ENCODE assay signal across 1 cellular context in the genomic region with DNA sequence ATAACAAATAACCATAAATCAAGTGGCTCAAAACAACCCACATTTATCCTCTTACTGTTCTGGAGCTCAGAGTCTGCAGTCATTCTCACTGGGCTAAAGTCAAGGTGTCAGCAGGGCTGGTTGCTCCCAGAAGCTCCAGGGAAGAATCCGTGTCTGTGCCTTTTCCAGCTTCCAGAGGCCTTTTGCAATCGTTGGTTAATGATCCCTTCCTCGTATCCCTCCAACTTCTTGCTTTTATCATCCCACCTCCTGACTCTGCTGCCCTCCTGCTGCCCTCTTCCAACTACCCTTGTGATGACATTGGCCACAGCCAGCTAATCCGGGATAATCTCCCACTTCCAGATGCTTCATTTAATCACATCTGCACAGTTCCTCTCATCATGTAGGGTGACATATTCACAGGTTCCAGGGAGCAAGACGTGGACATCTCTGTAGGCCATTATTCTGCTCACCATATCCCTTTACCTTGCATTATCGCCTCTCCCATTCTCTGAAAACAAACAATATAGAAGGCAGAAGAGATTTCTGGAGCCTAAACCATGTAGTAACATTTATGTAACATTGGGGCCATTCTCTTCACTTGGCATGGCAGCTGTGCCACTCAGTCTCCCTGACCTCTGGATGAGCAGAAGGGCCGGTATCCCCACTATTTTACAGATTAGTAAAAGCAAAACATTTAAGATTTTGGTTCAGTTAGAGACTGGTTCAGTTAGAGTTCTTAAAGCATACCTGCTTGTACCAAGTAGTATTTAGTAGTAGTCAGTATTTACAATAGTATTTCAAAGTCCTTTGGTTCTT.
A peak's percentile ranks its signal among the peaks of the same experiment; 100 is the strongest.
TF ChIP-seq lines count a peak whose summit lies in the region.

No MANE protein-coding gene starts in this region.

TF ChIP-seq in HepG2, 621 proteins besides CTCF, POLR2A, EP300 and RAD21 (continued from another document):
- TF ChIP-seq, protein P1, sequence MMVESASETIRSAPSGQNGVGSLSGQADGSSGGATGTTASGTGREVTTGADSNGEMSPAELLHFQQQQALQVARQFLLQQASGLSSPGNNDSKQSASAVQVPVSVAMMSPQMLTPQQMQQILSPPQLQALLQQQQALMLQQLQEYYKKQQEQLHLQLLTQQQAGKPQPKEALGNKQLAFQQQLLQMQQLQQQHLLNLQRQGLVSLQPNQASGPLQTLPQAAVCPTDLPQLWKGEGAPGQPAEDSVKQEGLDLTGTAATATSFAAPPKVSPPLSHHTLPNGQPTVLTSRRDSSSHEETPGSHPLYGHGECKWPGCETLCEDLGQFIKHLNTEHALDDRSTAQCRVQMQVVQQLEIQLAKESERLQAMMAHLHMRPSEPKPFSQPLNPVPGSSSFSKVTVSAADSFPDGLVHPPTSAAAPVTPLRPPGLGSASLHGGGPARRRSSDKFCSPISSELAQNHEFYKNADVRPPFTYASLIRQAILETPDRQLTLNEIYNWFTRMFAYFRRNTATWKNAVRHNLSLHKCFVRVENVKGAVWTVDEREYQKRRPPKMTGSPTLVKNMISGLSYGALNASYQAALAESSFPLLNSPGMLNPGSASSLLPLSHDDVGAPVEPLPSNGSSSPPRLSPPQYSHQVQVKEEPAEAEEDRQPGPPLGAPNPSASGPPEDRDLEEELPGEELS (CRISPR knock-in tag; IDR thresholded peaks at IDR 0.05) = no peak
- TF ChIP-seq, protein P2, sequence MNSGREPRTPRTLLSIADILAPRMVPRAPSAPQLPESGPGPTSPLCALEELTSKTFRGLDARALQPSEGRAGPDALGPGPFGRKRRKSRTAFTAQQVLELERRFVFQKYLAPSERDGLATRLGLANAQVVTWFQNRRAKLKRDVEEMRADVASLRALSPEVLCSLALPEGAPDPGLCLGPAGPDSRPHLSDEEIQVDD (CRISPR knock-in tag; IDR thresholded peaks at IDR 0.05; ENCODE audit: borderline replicate concordance) = no peak
- TF ChIP-seq ZFYVE20 (CRISPR knock-in tag; IDR thresholded peaks at IDR 0.05; ENCODE audit: borderline replicate concordance, low read depth) (no peak), CBX2 (IDR thresholded peaks at IDR 0.05; ENCODE audit: low read depth, low read length) (no peak), CBX2 (CRISPR knock-in tag; IDR thresholded peaks at IDR 0.05; ENCODE audit: low read depth) (no peak), AGO2 (optimal IDR thresholded peaks at IDR 0.05; ENCODE audit: low read depth, low read length) (no peak), NR2C2 (CRISPR knock-in tag; IDR thresholded peaks at IDR 0.05; ENCODE audit: borderline replicate concordance) (0 out of 2 replicates have a peak, but pooled peaks have one; percentile 4), ARHGAP35 (CRISPR knock-in tag; IDR thresholded peaks at IDR 0.05; ENCODE audit: borderline replicate concordance) (no peak), CEBPB (IDR thresholded peaks at IDR 0.05; ENCODE audit: borderline replicate concordance, low read depth, low read length) (peak; percentile 58), SNAI1 (CRISPR knock-in tag; IDR thresholded peaks at IDR 0.05; ENCODE audit: borderline replicate concordance) (no peak), CENPX (CRISPR knock-in tag; IDR thresholded peaks at IDR 0.05) (no peak), MZF1 (CRISPR knock-in tag; IDR thresholded peaks at IDR 0.05; ENCODE audit: borderline replicate concordance) (no peak), ZNF317 (CRISPR knock-in tag; IDR thresholded peaks at IDR 0.05) (peak; percentile 94), ZMAT3 (CRISPR knock-in tag; conservative IDR thresholded peaks at IDR 0.05) (no peak), PHF5A (CRISPR knock-in tag; IDR thresholded peaks at IDR 0.05; ENCODE audit: low read depth, unreplicated experiment) (peak; percentile 37), MEIS1 (CRISPR knock-in tag; IDR thresholded peaks at IDR 0.05; ENCODE audit: borderline replicate concordance) (no peak), SPEN (CRISPR knock-in tag; IDR thresholded peaks at IDR 0.05; ENCODE audit: low read depth) (no peak), ZMYM4 (CRISPR knock-in tag; IDR thresholded peaks at IDR 0.05) (no peak), ZNF552 (CRISPR knock-in tag; IDR thresholded peaks at IDR 0.05; ENCODE audit: borderline replicate concordance) (no peak), ZNF572 (CRISPR knock-in tag; IDR thresholded peaks at IDR 0.05) (no peak), ZNF12 (CRISPR knock-in tag; IDR thresholded peaks at IDR 0.05) (0 out of 2 replicates have a peak, but pooled peaks have one; percentile 20), KDM5B (CRISPR knock-in tag; IDR thresholded peaks at IDR 0.05; ENCODE audit: borderline replicate concordance) (no peak), ZNF83 (CRISPR knock-in tag; IDR thresholded peaks at IDR 0.05; ENCODE audit: borderline replicate concordance) (no peak), ATF1 (CRISPR knock-in tag; IDR thresholded peaks at IDR 0.05) (peak; percentile 30; the same call in 1 of the 2 replicates), ZBTB7B (CRISPR knock-in tag; IDR thresholded peaks at IDR 0.05) (no peak), MAFF (IDR thresholded peaks at IDR 0.05; ENCODE audit: low read depth, low read length) (no peak), SKI (IDR thresholded peaks at IDR 0.05; ENCODE audit: partially characterized antibody) (no peak), ZNF713 (CRISPR knock-in tag; IDR thresholded peaks at IDR 0.05) (no peak), ZNF577 (CRISPR knock-in tag; IDR thresholded peaks at IDR 0.05; ENCODE audit: borderline replicate concordance, low read depth) (no peak), RFX3 (CRISPR knock-in tag; IDR thresholded peaks at IDR 0.05) (no peak), ZNF720 (CRISPR knock-in tag; IDR thresholded peaks at IDR 0.05) (no peak), ZNF431 (CRISPR knock-in tag; IDR thresholded peaks at IDR 0.05; ENCODE audit: borderline replicate concordance, low read depth) (no peak), HDAC1 (CRISPR knock-in tag; IDR thresholded peaks at IDR 0.05) (peak; percentile 22; the same call in 1 of the 2 replicates), RAD51 (IDR thresholded peaks at IDR 0.05; ENCODE audit: borderline replicate concordance) (no peak), MED1 (CRISPR knock-in tag; IDR thresholded peaks at IDR 0.05) (0 out of 2 replicates have a peak, but pooled peaks have one; percentile 37), RNF2 (conservative IDR thresholded peaks at IDR 0.05; ENCODE audit: low read depth) (no peak), CBX1 (IDR thresholded peaks at IDR 0.05; ENCODE audit: low read depth) (no peak), ZMYM2 (CRISPR knock-in tag; IDR thresholded peaks at IDR 0.05) (no peak), PRMT3 (CRISPR knock-in tag; IDR thresholded peaks at IDR 0.05; ENCODE audit: borderline replicate concordance, low read depth) (no peak), CC2D1A (CRISPR knock-in tag; IDR thresholded peaks at IDR 0.05) (no peak)
- TF ChIP-seq, protein P3, sequence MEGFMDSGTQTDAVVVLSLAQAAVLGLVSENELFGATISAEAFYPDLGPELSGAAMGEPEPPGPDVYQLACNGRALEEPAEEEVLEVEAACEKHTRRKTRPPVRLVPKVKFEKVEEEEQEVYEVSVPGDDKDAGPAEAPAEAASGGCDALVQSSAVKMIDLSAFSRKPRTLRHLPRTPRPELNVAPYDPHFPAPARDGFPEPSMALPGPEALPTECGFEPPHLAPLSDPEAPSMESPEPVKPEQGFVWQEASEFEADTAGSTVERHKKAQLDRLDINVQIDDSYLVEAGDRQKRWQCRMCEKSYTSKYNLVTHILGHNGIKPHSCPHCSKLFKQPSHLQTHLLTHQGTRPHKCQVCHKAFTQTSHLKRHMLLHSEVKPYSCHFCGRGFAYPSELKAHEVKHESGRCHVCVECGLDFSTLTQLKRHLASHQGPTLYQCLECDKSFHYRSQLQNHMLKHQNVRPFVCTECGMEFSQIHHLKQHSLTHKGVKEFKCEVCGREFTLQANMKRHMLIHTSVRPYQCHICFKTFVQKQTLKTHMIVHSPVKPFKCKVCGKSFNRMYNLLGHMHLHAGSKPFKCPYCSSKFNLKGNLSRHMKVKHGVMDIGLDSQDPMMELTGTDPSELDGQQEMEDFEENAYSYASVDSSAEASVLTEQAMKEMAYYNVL (CRISPR knock-in tag; IDR thresholded peaks at IDR 0.05; ENCODE audit: borderline replicate concordance) = no peak
- TF ChIP-seq, protein P4, sequence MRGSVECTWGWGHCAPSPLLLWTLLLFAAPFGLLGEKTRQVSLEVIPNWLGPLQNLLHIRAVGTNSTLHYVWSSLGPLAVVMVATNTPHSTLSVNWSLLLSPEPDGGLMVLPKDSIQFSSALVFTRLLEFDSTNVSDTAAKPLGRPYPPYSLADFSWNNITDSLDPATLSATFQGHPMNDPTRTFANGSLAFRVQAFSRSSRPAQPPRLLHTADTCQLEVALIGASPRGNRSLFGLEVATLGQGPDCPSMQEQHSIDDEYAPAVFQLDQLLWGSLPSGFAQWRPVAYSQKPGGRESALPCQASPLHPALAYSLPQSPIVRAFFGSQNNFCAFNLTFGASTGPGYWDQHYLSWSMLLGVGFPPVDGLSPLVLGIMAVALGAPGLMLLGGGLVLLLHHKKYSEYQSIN (CRISPR knock-in tag; IDR thresholded peaks at IDR 0.05; ENCODE audit: borderline replicate concordance) = no peak
- TF ChIP-seq, protein P5, sequence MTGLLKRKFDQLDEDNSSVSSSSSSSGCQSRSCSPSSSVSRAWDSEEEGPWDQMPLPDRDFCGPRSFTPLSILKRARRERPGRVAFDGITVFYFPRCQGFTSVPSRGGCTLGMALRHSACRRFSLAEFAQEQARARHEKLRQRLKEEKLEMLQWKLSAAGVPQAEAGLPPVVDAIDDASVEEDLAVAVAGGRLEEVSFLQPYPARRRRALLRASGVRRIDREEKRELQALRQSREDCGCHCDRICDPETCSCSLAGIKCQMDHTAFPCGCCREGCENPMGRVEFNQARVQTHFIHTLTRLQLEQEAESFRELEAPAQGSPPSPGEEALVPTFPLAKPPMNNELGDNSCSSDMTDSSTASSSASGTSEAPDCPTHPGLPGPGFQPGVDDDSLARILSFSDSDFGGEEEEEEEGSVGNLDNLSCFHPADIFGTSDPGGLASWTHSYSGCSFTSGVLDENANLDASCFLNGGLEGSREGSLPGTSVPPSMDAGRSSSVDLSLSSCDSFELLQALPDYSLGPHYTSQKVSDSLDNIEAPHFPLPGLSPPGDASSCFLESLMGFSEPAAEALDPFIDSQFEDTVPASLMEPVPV (CRISPR knock-in tag; IDR thresholded peaks at IDR 0.05) = no peak
- TF ChIP-seq, protein P6, sequence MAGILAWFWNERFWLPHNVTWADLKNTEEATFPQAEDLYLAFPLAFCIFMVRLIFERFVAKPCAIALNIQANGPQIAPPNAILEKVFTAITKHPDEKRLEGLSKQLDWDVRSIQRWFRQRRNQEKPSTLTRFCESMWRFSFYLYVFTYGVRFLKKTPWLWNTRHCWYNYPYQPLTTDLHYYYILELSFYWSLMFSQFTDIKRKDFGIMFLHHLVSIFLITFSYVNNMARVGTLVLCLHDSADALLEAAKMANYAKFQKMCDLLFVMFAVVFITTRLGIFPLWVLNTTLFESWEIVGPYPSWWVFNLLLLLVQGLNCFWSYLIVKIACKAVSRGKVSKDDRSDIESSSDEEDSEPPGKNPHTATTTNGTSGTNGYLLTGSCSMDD (CRISPR knock-in tag; IDR thresholded peaks at IDR 0.05) = no peak
- TF ChIP-seq, protein P7, sequence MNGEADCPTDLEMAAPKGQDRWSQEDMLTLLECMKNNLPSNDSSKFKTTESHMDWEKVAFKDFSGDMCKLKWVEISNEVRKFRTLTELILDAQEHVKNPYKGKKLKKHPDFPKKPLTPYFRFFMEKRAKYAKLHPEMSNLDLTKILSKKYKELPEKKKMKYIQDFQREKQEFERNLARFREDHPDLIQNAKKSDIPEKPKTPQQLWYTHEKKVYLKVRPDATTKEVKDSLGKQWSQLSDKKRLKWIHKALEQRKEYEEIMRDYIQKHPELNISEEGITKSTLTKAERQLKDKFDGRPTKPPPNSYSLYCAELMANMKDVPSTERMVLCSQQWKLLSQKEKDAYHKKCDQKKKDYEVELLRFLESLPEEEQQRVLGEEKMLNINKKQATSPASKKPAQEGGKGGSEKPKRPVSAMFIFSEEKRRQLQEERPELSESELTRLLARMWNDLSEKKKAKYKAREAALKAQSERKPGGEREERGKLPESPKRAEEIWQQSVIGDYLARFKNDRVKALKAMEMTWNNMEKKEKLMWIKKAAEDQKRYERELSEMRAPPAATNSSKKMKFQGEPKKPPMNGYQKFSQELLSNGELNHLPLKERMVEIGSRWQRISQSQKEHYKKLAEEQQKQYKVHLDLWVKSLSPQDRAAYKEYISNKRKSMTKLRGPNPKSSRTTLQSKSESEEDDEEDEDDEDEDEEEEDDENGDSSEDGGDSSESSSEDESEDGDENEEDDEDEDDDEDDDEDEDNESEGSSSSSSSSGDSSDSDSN (CRISPR knock-in tag; IDR thresholded peaks at IDR 0.05) = no peak
- TF ChIP-seq, protein P8, sequence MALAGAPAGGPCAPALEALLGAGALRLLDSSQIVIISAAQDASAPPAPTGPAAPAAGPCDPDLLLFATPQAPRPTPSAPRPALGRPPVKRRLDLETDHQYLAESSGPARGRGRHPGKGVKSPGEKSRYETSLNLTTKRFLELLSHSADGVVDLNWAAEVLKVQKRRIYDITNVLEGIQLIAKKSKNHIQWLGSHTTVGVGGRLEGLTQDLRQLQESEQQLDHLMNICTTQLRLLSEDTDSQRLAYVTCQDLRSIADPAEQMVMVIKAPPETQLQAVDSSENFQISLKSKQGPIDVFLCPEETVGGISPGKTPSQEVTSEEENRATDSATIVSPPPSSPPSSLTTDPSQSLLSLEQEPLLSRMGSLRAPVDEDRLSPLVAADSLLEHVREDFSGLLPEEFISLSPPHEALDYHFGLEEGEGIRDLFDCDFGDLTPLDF (CRISPR knock-in tag; IDR thresholded peaks at IDR 0.05) = no peak
- TF ChIP-seq, protein P9, sequence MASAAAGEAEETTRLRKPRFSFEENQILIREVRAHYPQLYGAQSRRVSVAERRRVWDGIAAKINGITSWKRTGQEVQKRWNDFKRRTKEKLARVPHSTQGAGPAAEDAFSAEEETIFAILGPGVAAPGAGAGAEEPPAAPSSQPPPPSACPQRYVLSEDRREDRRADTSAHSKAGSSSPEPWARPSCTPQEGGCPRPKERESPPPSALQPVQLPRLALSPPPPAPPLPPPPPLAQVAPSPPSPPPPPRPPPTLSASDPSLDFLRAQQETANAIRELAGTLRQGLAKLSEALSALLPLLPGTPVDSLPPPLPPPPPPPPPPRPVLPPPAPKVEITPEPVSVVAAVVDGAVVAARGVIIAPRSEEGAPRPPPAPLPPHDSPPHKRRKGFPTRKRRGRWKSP (CRISPR knock-in tag; IDR thresholded peaks at IDR 0.05) = no peak
TF ChIP-seq in HepG2: peak in this region for 26.
